ENCODE assay signal across 8 cellular contexts in the genomic region with DNA sequence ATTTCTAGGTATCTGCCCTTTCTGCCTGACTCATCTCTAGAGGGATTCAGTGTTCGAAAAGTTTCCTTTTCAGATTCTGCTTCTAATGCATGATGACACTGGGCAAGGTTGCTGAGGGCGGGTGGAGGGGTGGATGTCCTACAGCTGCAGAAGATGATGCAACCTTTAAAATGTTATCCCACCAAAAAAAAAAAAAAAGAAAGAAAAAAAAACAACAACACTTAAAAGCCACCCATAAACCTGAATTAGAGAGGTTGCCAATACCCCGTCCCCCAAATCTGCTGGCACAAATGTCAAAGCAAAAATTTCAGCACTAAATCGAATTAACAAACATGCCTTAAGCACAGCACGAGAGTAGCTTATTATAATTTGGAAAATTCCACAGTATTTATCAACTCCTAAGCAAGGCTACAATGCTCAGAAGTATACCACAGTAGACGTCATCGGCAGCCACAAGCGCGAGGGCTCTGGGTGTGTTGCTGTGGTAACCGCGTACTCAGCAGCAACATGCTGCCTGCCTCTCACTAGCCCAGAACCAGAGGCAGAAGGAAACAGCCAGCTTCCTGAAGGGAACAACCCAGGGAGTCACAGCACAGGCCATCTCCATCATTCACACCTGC.
DNase-seq lines count a peak whose midpoint lies in the region; ATAC-seq, FAIRE-seq and TF ChIP-seq lines count a peak whose summit lies in the region.

No MANE protein-coding gene starts in this region.

- no peak overlapping the region for H3K4me2 ChIP-seq in HepG2 (ENCODE audit: low read depth, low read length)

- no peaks in the 10 kb centered on the region for H3K27me3 ChIP-seq in HepG2 (ENCODE audit: control insufficient read depth in 1 of 2, insufficient read depth in 2 of 2, low read length in 2 of 2)

- no peak overlapping the region for H3K4me3 ChIP-seq in HepG2 (replicated peaks in 1 of 3; ENCODE audit: insufficient read depth in 1 of 3, low read depth in 2 of 3, low read length in 3 of 3)

- TF ChIP-seq EP300 in HepG2 (IDR thresholded peaks at IDR 0.05; ENCODE audit: low read depth in 2 of 2, low read length in 2 of 2) = no peak
- TF ChIP-seq EP300 in HepG2 (CRISPR knock-in tag; IDR thresholded peaks at IDR 0.05; ENCODE audit: borderline replicate concordance) = no peak

- in situ Hi-C loops in HepG2 (cut with HindIII; ENCODE audit: extremely low pct_ligation_motif_present, low pct_unique_long_range_greater_than_20kb) = no loop called here

- no peak overlapping the region for H2AFZ ChIP-seq in HepG2 (ENCODE audit: low read length)

- 93% methylated on average over 5 of the region's 11 CpGs for WGBS in HepG2 (ENCODE audit: low lambda C conversion rate)

- no peaks in the 10 kb centered on the region for H3K79me2 ChIP-seq in HepG2 (ENCODE audit: insufficient read depth, low read length)

- FAIRE-seq in HepG2 (lab: Jason Lieb, UNC) = no peak
- FAIRE-seq in HTR-8/SVneo (lab: Jason Lieb, UNC) = no peak

- no peak for TF ChIP-seq CTCF in HepG2 (CRISPR knock-in tag; IDR thresholded peaks at IDR 0.05)

- POLR2A ChIA-PET in HepG2 (lab: Yijun Ruan, JAX) = no interaction called here

- no peak overlapping the region for H3K9ac ChIP-seq in HepG2 (ENCODE audit: insufficient read depth, low read depth, low read length)

- no peaks in the 10 kb centered on the region for H3K9me3 ChIP-seq in HepG2 (ENCODE audit: low read length)

- no peak for TF ChIP-seq POLR2A in HepG2 (IDR thresholded peaks at IDR 0.05; ENCODE audit: insufficient read depth in 1 of 2, low read depth in 2 of 2, low read length in 2 of 2)

- ATAC-seq in GM19452 (IDR thresholded peaks at IDR 0.05; ENCODE audit: unreplicated experiment) = peak; percentile 74
- ATAC-seq in HG03565 (IDR thresholded peaks at IDR 0.05; ENCODE audit: unreplicated experiment) = peak; percentile 51
- no peak for ATAC-seq in HepG2

- CTCF ChIA-PET in HepG2 (lab: Yijun Ruan, JAX; ENCODE audit: low intra/inter-chr PET ratio, low total read pairs) = no interaction called here

- no peak overlapping the region for H3K27ac ChIP-seq in HepG2 (ENCODE audit: extremely low read length, insufficient read depth, low read length)

- H3K4me1 ChIP-seq in HepG2 (ENCODE audit: insufficient read depth, low read length) = no peaks in the 10 kb centered on the region

- intact Hi-C loops in HepG2 (cut with micrococcal nuclease; ENCODE audit: unreplicated experiment) = no loop called here

- no peaks in the 10 kb centered on the region for H4K20me1 ChIP-seq in HepG2 (ENCODE audit: insufficient read depth, low read length)

- BruUV-seq in HepG2 (replicated peaks; lab: Mats Ljungman, UMichigan) = no TSS peak

- no peak for TF ChIP-seq RAD21 in HepG2 (CRISPR knock-in tag; IDR thresholded peaks at IDR 0.05)

- peak; percentile 74 for DNase-seq in AG08396 (ENCODE audit: low spot score)
- DNase-seq in activated CD4-positive, CD25-positive, alpha-beta regulatory T cell (lab: John Stamatoyannopoulos, UW) = peak; percentile 11 to 45 (median 26)
- DNase-seq in brain pericyte (ENCODE audit: low read depth, low spot score) = peak; percentile 87
- DNase-seq in HepG2 (ENCODE audit: low spot score) = no peak
- peak; percentile 42 to 65 (median 56) for DNase-seq in stimulated activated CD4-positive, alpha-beta T cell treated with anti-CD3 and anti-CD28 coated beads, TNF-alpha, amount 100 ng/mL, for 24 hours (ENCODE audit: low read depth in 3 of 3)
- DNase-seq in HTR-8/SVneo (ENCODE audit: insufficient read length, low spot score) = no peak

- H3K36me3 ChIP-seq in HepG2 (replicated peaks in 1 of 2; ENCODE audit: control insufficient read depth in 1 of 2, insufficient read depth in 2 of 2, low read length in 2 of 2) = no peaks in the 10 kb centered on the region

TF ChIP-seq in HepG2, 621 proteins besides CTCF, POLR2A, EP300 and RAD21:
- TF ChIP-seq, protein P1, sequence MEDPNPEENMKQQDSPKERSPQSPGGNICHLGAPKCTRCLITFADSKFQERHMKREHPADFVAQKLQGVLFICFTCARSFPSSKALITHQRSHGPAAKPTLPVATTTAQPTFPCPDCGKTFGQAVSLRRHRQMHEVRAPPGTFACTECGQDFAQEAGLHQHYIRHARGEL (CRISPR knock-in tag; IDR thresholded peaks at IDR 0.05) = no peak
- TF ChIP-seq TCF7L2 (IDR thresholded peaks at IDR 0.05; ENCODE audit: low read depth, low read length) (no peak), GZF1 (CRISPR knock-in tag; IDR thresholded peaks at IDR 0.05) (no peak), PITX1 (CRISPR knock-in tag; IDR thresholded peaks at IDR 0.05) (no peak)
- TF ChIP-seq, protein P2, sequence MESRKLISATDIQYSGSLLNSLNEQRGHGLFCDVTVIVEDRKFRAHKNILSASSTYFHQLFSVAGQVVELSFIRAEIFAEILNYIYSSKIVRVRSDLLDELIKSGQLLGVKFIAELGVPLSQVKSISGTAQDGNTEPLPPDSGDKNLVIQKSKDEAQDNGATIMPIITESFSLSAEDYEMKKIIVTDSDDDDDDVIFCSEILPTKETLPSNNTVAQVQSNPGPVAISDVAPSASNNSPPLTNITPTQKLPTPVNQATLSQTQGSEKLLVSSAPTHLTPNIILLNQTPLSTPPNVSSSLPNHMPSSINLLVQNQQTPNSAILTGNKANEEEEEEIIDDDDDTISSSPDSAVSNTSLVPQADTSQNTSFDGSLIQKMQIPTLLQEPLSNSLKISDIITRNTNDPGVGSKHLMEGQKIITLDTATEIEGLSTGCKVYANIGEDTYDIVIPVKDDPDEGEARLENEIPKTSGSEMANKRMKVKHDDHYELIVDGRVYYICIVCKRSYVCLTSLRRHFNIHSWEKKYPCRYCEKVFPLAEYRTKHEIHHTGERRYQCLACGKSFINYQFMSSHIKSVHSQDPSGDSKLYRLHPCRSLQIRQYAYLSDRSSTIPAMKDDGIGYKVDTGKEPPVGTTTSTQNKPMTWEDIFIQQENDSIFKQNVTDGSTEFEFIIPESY (CRISPR knock-in tag; IDR thresholded peaks at IDR 0.05) = 0 out of 2 replicates have a peak, but pooled peaks have one; percentile 21
- TF ChIP-seq, protein P3, sequence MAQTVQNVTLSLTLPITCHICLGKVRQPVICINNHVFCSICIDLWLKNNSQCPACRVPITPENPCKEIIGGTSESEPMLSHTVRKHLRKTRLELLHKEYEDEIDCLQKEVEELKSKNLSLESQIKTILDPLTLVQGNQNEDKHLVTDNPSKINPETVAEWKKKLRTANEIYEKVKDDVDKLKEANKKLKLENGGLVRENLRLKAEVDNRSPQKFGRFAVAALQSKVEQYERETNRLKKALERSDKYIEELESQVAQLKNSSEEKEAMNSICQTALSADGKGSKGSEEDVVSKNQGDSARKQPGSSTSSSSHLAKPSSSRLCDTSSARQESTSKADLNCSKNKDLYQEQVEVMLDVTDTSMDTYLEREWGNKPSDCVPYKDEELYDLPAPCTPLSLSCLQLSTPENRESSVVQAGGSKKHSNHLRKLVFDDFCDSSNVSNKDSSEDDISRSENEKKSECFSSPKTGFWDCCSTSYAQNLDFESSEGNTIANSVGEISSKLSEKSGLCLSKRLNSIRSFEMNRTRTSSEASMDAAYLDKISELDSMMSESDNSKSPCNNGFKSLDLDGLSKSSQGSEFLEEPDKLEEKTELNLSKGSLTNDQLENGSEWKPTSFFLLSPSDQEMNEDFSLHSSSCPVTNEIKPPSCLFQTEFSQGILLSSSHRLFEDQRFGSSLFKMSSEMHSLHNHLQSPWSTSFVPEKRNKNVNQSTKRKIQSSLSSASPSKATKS (CRISPR knock-in tag; IDR thresholded peaks at IDR 0.05) = no peak

Comparison
In these comparisons a context has a peak if more than half of its experiments do, and no peak if none do; other contexts are left out.
1. DNase-seq: peak in AG08396 (single experiment), activated CD4-positive, CD25-positive, alpha-beta regulatory T cell (4 of 4), brain pericyte (single experiment) and stimulated activated CD4-positive, alpha-beta T cell treated with anti-CD3 and anti-CD28 coated beads, TNF-alpha, amount 100 ng/mL, for 24 hours (3 of 3); none in HepG2 (single experiment) and HTR-8/SVneo (single experiment).